Comparison of ENCODE assay signal across 10 cellular contexts in genomic region chr10:74293686-74294365, GRCh38.
A peak's percentile ranks its signal among the peaks of the same experiment; 100 is the strongest.
DNase-seq lines count a peak whose midpoint lies in the region; ATAC-seq and TF ChIP-seq lines count a peak whose summit lies in the region.
"Had no signal": no experiment of that assay in that cellular context is flagged by ENCODE, and none has a peak within 500 bp of the region (broad histone marks: within the 10 kb centered on the region; RNA-seq: fewer than 3 reads in every experiment).

No MANE protein-coding gene starts in this region.

- H3K4me3 ChIP-seq in gastroesophageal sphincter = no peak overlapping the region

- ATAC-seq in gastroesophageal sphincter = no peak
- no peak for ATAC-seq in GM21619 (IDR thresholded peaks at IDR 0.05; ENCODE audit: unreplicated experiment)

- H3K9me3 ChIP-seq in gastroesophageal sphincter = no peaks in the 10 kb centered on the region

- DNase-seq in AG08395 (ENCODE audit: low spot score) (peak; percentile 58), HT1080 (ENCODE audit: low read depth) (peak; percentile 63), RWPE1 (ENCODE audit: low spot score) (peak; percentile 77), RKO (ENCODE audit: low spot score) (no peak)
- no peak for DNase-seq in activated CD4-positive, alpha-beta T cell treated with anti-CD3 and anti-CD28 coated beads for 4 hours
- DNase-seq in stimulated activated CD8-positive, alpha-beta memory T cell treated with anti-CD3 and anti-CD28 coated beads, Interleukin-4, amount 100 ng/mL, for 48 hours = no peak
- DNase-seq: hippocampal formation had no signal

- CTCF ChIA-PET in RWPE1 (lab: Yijun Ruan, JAX) = interaction anchor here (0.6 to 0.9 kb wide), 5 partner anchors 13 to 1706 kb away, joined by 3 to 6 read pairs (median 4); no protein-coding TSS in a partner anchor

- TF ChIP-seq EP300 in gastroesophageal sphincter (IDR thresholded peaks at IDR 0.05) = no peak

- TF ChIP-seq POLR2A in gastroesophageal sphincter (IDR thresholded peaks at IDR 0.05) = no peak

- no peaks in the 10 kb centered on the region for H3K36me3 ChIP-seq in gastroesophageal sphincter

- peaks cover 0 to 41% (median 0%) of the 10 kb centered on the region in 3 donors for H3K4me1 ChIP-seq in gastroesophageal sphincter
- H3K4me1 ChIP-seq: parathyroid adenoma had no signal

- WGBS in gastroesophageal sphincter (ENCODE audit: low coverage in 1 of 2), 2 donors = 50% methylated on average over 1 of the region's 1 CpG; no CpG with 5 or more reads in 1 of the 2 donors

- peak overlapping the region; percentile 92 for H3K27ac ChIP-seq in RWPE1
- peak overlapping the region; percentile 29 to 79 (median 66) for H3K27ac ChIP-seq in gastroesophageal sphincter
- H3K27ac ChIP-seq: parathyroid adenoma had no signal

- TF ChIP-seq CTCF in RWPE1 (conservative IDR thresholded peaks at IDR 0.05; ENCODE audit: low read depth) = no peak
- no peak for TF ChIP-seq CTCF in gastroesophageal sphincter (IDR thresholded peaks at IDR 0.05)

- H3K27me3 ChIP-seq in gastroesophageal sphincter = no peaks in the 10 kb centered on the region

- POLR2A ChIA-PET in RWPE1 (lab: Yijun Ruan, JAX; ENCODE audit: low non-redundant PET) = no interaction called here

Comparison
In these comparisons a context has a peak if more than half of its experiments do, and no peak if none do; other contexts are left out.
1. DNase-seq: peak in AG08395 (single experiment), HT1080 (single experiment) and RWPE1 (single experiment); none in RKO (single experiment), activated CD4-positive, alpha-beta T cell treated with anti-CD3 and anti-CD28 coated beads for 4 hours (0 of 2) and stimulated activated CD8-positive, alpha-beta memory T cell treated with anti-CD3 and anti-CD28 coated beads, Interleukin-4, amount 100 ng/mL, for 48 hours (single experiment).